In genomic region chr22:23288301-23289129, GRCh38 we compare ENCODE assay signal across 27 cellular contexts.
"Had no signal": no experiment of that assay in that cellular context is flagged by ENCODE, and none has a peak within 500 bp of the region (broad histone marks: within the 10 kb centered on the region; RNA-seq: fewer than 3 reads in every experiment).

No MANE protein-coding gene starts in this region.

- ATAC-seq: activated T-cell treated with anti-CD3 and anti-CD28 coated beads, Interleukin-2, amount 50 U/mL, for 72 hours; body of pancreas; effector memory CD8-positive, alpha-beta T cell had no signal

- H3K27me3 ChIP-seq: body of pancreas, colonic mucosa, left lung, ovary, testis, uterus had no signal

- H3K9me3 Mint-ChIP-seq: activated T-cell treated with anti-CD3 and anti-CD28 coated beads, Interleukin-2, amount 50 U/mL, for 72 hours; effector memory CD8-positive, alpha-beta T cell; nephron; type B pancreatic cell had no signal

- H3K27ac ChIP-seq: body of pancreas, colonic mucosa, left lung, ovary, prostate gland, testis, uterus, VCaP had no signal

- H3K9me3 ChIP-seq: body of pancreas, colonic mucosa, left lung, ovary, prostate gland, testis, uterus had no signal

- H3K36me3 Mint-ChIP-seq: activated naive CD8-positive, alpha-beta T cell had no signal

- DNase-seq: activated CD4-positive, alpha-beta T cell treated with anti-CD3 and anti-CD28 coated beads for 4 hours; activated CD4-positive, alpha-beta T cell treated with anti-CD3 and anti-CD28 coated beads, Interleukin-2, amount 50 U/mL, for 4 hours; activated naive CD4-positive, alpha-beta T cell treated with Interleukin-2 at 50 U/mL for 16 hours; activated T-cell treated with anti-CD3 and anti-CD28 coated beads for 4 hours; activated T-cell treated with anti-CD3 and anti-CD28 coated beads, Interleukin-2, amount 50 U/mL, for 72 hours; aorta; body of pancreas; cerebellar nuclear complex; colonic mucosa; effector memory CD8-positive, alpha-beta T cell; erythroblast; foreskin fibroblast; left lung; ovary; retina; stimulated activated CD4-positive, alpha-beta T cell treated with anti-CD3 and anti-CD28 coated beads, Interleukin-15, amount 100 ng/mL, for 24 hours; stimulated activated CD4-positive, alpha-beta T cell treated with anti-CD3 and anti-CD28 coated beads, Interleukin-2, amount 100 ng/mL, for 24 hours; stimulated activated naive CD4-positive, alpha-beta T cell treated with Interleukin-2 at 50 U/mL for 16 hours; T-helper 9 cell; testis; uterus had no signal

- H3K4me3 Mint-ChIP-seq: activated naive CD8-positive, alpha-beta T cell; activated T-cell treated with anti-CD3 and anti-CD28 coated beads, Interleukin-2, amount 50 U/mL, for 72 hours; effector memory CD8-positive, alpha-beta T cell; nephron; type B pancreatic cell had no signal

- H3K27ac Mint-ChIP-seq: activated naive CD8-positive, alpha-beta T cell; activated T-cell treated with anti-CD3 and anti-CD28 coated beads, Interleukin-2, amount 50 U/mL, for 72 hours had no signal

- H3K4me1 Mint-ChIP-seq: nephron had no signal

- H3K4me1 ChIP-seq: body of pancreas, colonic mucosa, left lung, prostate gland, uterus had no signal

- H3K36me3 ChIP-seq: colonic mucosa, ovary, uterus had no signal

- H3K27me3 Mint-ChIP-seq: activated naive CD8-positive, alpha-beta T cell; effector memory CD8-positive, alpha-beta T cell; type B pancreatic cell had no signal

- H3K4me3 ChIP-seq: body of pancreas, colonic mucosa, left lung, lung, ovary, prostate gland, testis, uterus had no signal
